ENCODE assay signal across 22 cellular contexts in genomic region chr22:45867906-45868555, GRCh38.
DNase-seq lines count a peak whose midpoint lies in the region; ATAC-seq, FAIRE-seq and TF ChIP-seq lines count a peak whose summit lies in the region.
"Had no signal": no experiment of that assay in that cellular context is flagged by ENCODE, and none has a peak within 500 bp of the region (broad histone marks: within the 10 kb centered on the region; RNA-seq: fewer than 3 reads in every experiment).

No MANE protein-coding gene starts in this region.

- intact Hi-C loops in colonic mucosa (cut with DNase I) (loop anchor here (10.0 kb wide), 1 partner anchor 293 kb away; no protein-coding TSS in a partner anchor), kidney (cut with DNase I) (no loop called here)

- H3K9me3 ChIP-seq in colonic mucosa (no peaks in the 10 kb centered on the region), kidney (ENCODE audit: control insufficient read depth in 1 of 2, low read length in 2 of 2) (peaks cover 4 to 8% of the 10 kb centered on the region in 2 donors)
- H3K9me3 ChIP-seq: gastrocnemius medialis had no signal

- H3K9me3 Mint-ChIP-seq in HFFc6, result peaks cover 10% of the 10 kb centered on the region
- peaks cover 5% of the 10 kb centered on the region for H3K9me3 Mint-ChIP-seq in progenitor cell of endocrine pancreas (ENCODE audit: low read depth)
- H3K9me3 Mint-ChIP-seq: CD4-positive, alpha-beta T cell had no signal

- H3K4me3 Mint-ChIP-seq in HFFc6 (peak overlapping the region; percentile 25; the same call in 1 of the 2 replicates), progenitor cell of endocrine pancreas (ENCODE audit: low read depth) (peak overlapping the region; percentile 53)
- H3K4me3 Mint-ChIP-seq: activated naive CD4-positive, alpha-beta T cell treated with anti-CD3 and anti-CD28 coated beads, Interleukin-2, amount 10 ng/mL, durations not matched to agents 7 days and 5 days; activated T-cell treated with anti-CD3 and anti-CD28 coated beads, Interleukin-2, amount 50 U/mL, for 72 hours; CD4-positive, alpha-beta T cell; memory B cell; natural killer cell treated with Interleukin-12 subunit alpha and Interleukin-12 subunit beta and Interleukin-15 and Interleukin-18, amount 100 ng/mL, for 72 hours had no signal

- H3K4me1 ChIP-seq in colonic mucosa (no peaks in the 10 kb centered on the region), kidney (ENCODE audit: control insufficient read depth in 1 of 2, insufficient read depth in 1 of 2, low read depth in 1 of 2, low read length in 2 of 2) (peaks cover 0 to 5% of the 10 kb centered on the region in 2 donors)

- H3K27ac Mint-ChIP-seq in HFFc6 (no peak overlapping the region), progenitor cell of endocrine pancreas (peak overlapping the region; percentile 34)
- H3K27ac Mint-ChIP-seq: activated naive CD4-positive, alpha-beta T cell treated with anti-CD3 and anti-CD28 coated beads, Interleukin-2, amount 10 ng/mL, durations not matched to agents 7 days and 5 days; activated T-cell treated with anti-CD3 and anti-CD28 coated beads, Interleukin-2, amount 50 U/mL, for 72 hours; CD4-positive, alpha-beta T cell; memory B cell; natural killer cell treated with Interleukin-12 subunit alpha and Interleukin-12 subunit beta and Interleukin-15 and Interleukin-18, amount 100 ng/mL, for 72 hours had no signal

- H3K36me3 ChIP-seq in colonic mucosa, result no peaks in the 10 kb centered on the region
- no peaks in the 10 kb centered on the region for H3K36me3 ChIP-seq in kidney (ENCODE audit: control insufficient read depth in 1 of 2, insufficient read depth in 2 of 2, low read length in 2 of 2)
- H3K36me3 ChIP-seq: ascending aorta, esophagus squamous epithelium, gastrocnemius medialis had no signal

- no peak overlapping the region for H3K9ac ChIP-seq in colonic mucosa (ENCODE audit: low read depth in 2 of 2, low read length in 2 of 2)
- H3K9ac ChIP-seq in kidney (ENCODE audit: low read length in 2 of 2), result no peak overlapping the region

- H3K27me3 ChIP-seq in colonic mucosa, result peaks cover 39% of the 10 kb centered on the region

- DNase-seq in HFFc6, result no peak
- peak; percentile 6 for DNase-seq in colonic mucosa
- peak; percentile 73 for DNase-seq in kidney
- no peak for DNase-seq in progenitor cell of endocrine pancreas (ENCODE audit: low spot score, unreplicated experiment)
- DNase-seq in stimulated activated CD4-positive, alpha-beta T cell treated with anti-CD3 and anti-CD28 coated beads, Interleukin-1b, Interleukin-23, amount 100 ng/mL, for 48 hours, result no peak
- DNase-seq in ureter (ENCODE audit: low spot score), result no peak
- DNase-seq: activated CD4-positive, alpha-beta T cell treated with anti-CD3 and anti-CD28 coated beads for 1 hour; activated naive CD4-positive, alpha-beta T cell treated with anti-CD3 and anti-CD28 coated beads, Interleukin-2, amount 10 ng/mL, durations not matched to agents 7 days and 5 days; activated T-cell treated with anti-CD3 and anti-CD28 coated beads, Interleukin-2, amount 50 U/mL, for 72 hours; CD4-positive, alpha-beta T cell; cerebellar nuclear complex; effector memory CD4-positive, alpha-beta T cell; esophagus squamous epithelium; gastrocnemius medialis; NCI-H446 treated with DMSO at 0.1 percent for 48 hours; SIG-M5; stimulated activated naive CD4-positive, alpha-beta T cell had no signal

- H3K27me3 Mint-ChIP-seq in HFFc6 (ENCODE audit: insufficient read depth), result peaks cover 45% of the 10 kb centered on the region
- H3K27me3 Mint-ChIP-seq in progenitor cell of endocrine pancreas, result peaks cover 60% of the 10 kb centered on the region

- no peak overlapping the region for H3K4me3 ChIP-seq in colonic mucosa
- H3K4me3 ChIP-seq in kidney (ENCODE audit: low read length in 2 of 2), result no peak overlapping the region

- FAIRE-seq in kidney (lab: Jason Lieb, UNC), result no peak
- FAIRE-seq: G401.6 had no signal

- peaks cover 24% of the 10 kb centered on the region for H3K4me1 Mint-ChIP-seq in HFFc6 (ENCODE audit: low read depth)
- peaks cover 17% of the 10 kb centered on the region for H3K4me1 Mint-ChIP-seq in progenitor cell of endocrine pancreas (ENCODE audit: low read depth)
- H3K4me1 Mint-ChIP-seq: memory B cell had no signal

- peaks cover 5% of the 10 kb centered on the region for H3K36me3 Mint-ChIP-seq in HFFc6 (ENCODE audit: low read depth)
- peaks cover 6% of the 10 kb centered on the region for H3K36me3 Mint-ChIP-seq in progenitor cell of endocrine pancreas (ENCODE audit: insufficient read depth)
- H3K36me3 Mint-ChIP-seq: activated naive CD4-positive, alpha-beta T cell treated with anti-CD3 and anti-CD28 coated beads, Interleukin-2, amount 10 ng/mL, durations not matched to agents 7 days and 5 days had no signal

- no peak overlapping the region for H3K27ac ChIP-seq in colonic mucosa
- no peak overlapping the region for H3K27ac ChIP-seq in kidney (ENCODE audit: low read depth in 2 of 2, low read length in 2 of 2)
- H3K27ac ChIP-seq: ascending aorta, esophagus squamous epithelium, gastrocnemius medialis had no signal

- no peak for ATAC-seq in GM19395 (IDR thresholded peaks at IDR 0.05; ENCODE audit: unreplicated experiment)
- ATAC-seq: activated T-cell treated with anti-CD3 and anti-CD28 coated beads, Interleukin-2, amount 50 U/mL, for 72 hours; gastrocnemius medialis had no signal

- no peak for TF ChIP-seq CTCF in HFFc6 (IDR thresholded peaks at IDR 0.05)
- TF ChIP-seq CTCF in colonic mucosa (IDR thresholded peaks at IDR 0.05), result no peak
- TF ChIP-seq CTCF in kidney (IDR thresholded peaks at IDR 0.05; ENCODE audit: borderline replicate concordance, extremely low read depth, insufficient read depth), result no peak
- no peak for TF ChIP-seq CTCF in progenitor cell of endocrine pancreas (IDR thresholded peaks at IDR 0.05; ENCODE audit: unreplicated experiment)

Comparison
In these comparisons a context has a peak if more than half of its experiments do, and no peak if none do; other contexts are left out.
1. DNase-seq: peak in colonic mucosa (single experiment) and kidney (single experiment); none in HFFc6 (single experiment), progenitor cell of endocrine pancreas (single experiment), stimulated activated CD4-positive, alpha-beta T cell treated with anti-CD3 and anti-CD28 coated beads, Interleukin-1b, Interleukin-23, amount 100 ng/mL, for 48 hours (single experiment) and ureter (single experiment).